In the genomic region with DNA sequence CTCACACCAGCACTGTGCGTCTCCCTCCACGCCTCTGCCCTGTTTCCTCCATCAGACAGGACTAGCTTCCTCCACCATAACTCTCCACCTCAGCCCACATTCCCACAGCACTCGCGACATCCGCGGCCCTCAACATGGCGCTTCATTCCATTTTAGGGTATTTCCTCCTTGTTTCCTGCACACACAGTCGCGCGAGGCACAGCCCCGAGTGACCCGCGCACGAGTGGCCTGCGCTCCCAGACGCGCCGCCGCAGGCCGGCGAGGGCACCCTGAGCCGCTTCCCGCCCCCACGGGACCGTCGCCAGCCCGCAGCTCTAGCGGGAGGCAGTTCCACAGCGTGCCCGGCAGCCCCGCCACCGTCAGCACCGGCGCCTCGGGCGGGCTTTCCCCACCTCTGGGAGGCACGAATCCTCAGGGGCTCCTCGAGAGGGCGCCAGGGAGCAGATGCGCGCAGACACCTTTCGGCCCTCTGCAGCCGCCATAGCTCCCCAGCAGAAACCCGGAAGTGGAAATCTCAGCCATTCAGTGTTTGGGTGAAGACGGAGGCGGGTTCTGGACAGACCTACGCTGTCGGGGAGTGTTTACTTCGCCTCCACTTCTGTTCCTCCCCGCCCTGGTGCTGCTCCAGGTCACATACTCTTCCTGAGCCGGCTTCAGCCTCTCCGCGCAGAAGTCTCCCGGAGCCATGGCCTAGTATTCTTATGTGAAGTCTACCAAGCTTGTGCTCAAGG, we compare ENCODE assay signal across 8 cellular contexts.
DNase-seq lines count a peak whose midpoint lies in the region; ATAC-seq and TF ChIP-seq lines count a peak whose summit lies in the region.
"Not testable (repeated sequence)": the region's sequence is repeated elsewhere in the genome, so short reads cannot be mapped to it uniquely, and the experiment has no call there.

No MANE protein-coding gene starts in this region.

- WGBS in right lobe of liver (ENCODE audit: insufficient coverage, low coverage, low lambda C conversion rate, missing lambda C conversion rate), result 17% methylated on average over 54 of the region's 54 CpGs

- ATAC-seq in GM18520 (IDR thresholded peaks at IDR 0.05; ENCODE audit: unreplicated experiment), result peak; percentile 100
- peak; percentile 100 for ATAC-seq in HG02798 (IDR thresholded peaks at IDR 0.05; ENCODE audit: poor library complexity, unreplicated experiment)
- ATAC-seq in right lobe of liver, result peak; percentile 100

- intact Hi-C loops in right lobe of liver (cut with DNase I), result not testable (repeated sequence)

- TF ChIP-seq POLR2A in NB4 (IDR thresholded peaks at IDR 0.05; ENCODE audit: extremely low read depth, insufficient read length), result peak; percentile 49
- TF ChIP-seq POLR2A in right lobe of liver (IDR thresholded peaks at IDR 0.05), result peak; percentile 69

- H3K9me3 Mint-ChIP-seq in endothelial cell (ENCODE audit: unreplicated experiment), result not testable (repeated sequence)

- peaks cover 13% of the 10 kb centered on the region for H3K4me1 Mint-ChIP-seq in endothelial cell (ENCODE audit: unreplicated experiment)

- peaks cover 0 to 10% (median 3%) of the 10 kb centered on the region in 4 donors for H3K4me1 ChIP-seq in right lobe of liver

- H3K4me3 ChIP-seq in NB4 (ENCODE audit: low read depth, low read length), result peak overlapping the region; percentile 72
- H3K4me3 ChIP-seq in right lobe of liver, result peak overlapping the region; percentile 79 to 82 (median 81)

- not testable (repeated sequence) for H3K9me3 ChIP-seq in right lobe of liver

- peak overlapping the region; percentile 95 for H3K27ac Mint-ChIP-seq in endothelial cell (ENCODE audit: unreplicated experiment)

- H3K36me3 ChIP-seq in right lobe of liver, result not testable (repeated sequence)

- peak overlapping the region; percentile 80 to 90 (median 87) for H3K27ac ChIP-seq in right lobe of liver

- not testable (repeated sequence) for H3K4me3 Mint-ChIP-seq in endothelial cell (ENCODE audit: unreplicated experiment)

- H3K27me3 Mint-ChIP-seq in endothelial cell (ENCODE audit: unreplicated experiment), result not testable (repeated sequence)

- H3K27me3 ChIP-seq in right lobe of liver, result not testable (repeated sequence)

- peak; percentile 52 for TF ChIP-seq CTCF in NB4 (IDR thresholded peaks at IDR 0.05; ENCODE audit: low read depth, low read length)
- TF ChIP-seq CTCF in endothelial cell (IDR thresholded peaks at IDR 0.05; ENCODE audit: unreplicated experiment), result peak; percentile 82
- TF ChIP-seq CTCF in right lobe of liver (IDR thresholded peaks at IDR 0.05), result peak; percentile 83 to 95 (median 94)

- H3K36me3 Mint-ChIP-seq in endothelial cell (ENCODE audit: low read depth, unreplicated experiment), result peaks cover 13% of the 10 kb centered on the region

- DNase-seq in 8988T (peak; percentile 12), NB4 (ENCODE audit: low read depth) (peak; percentile 95), activated T-cell treated with anti-CD3 and anti-CD28 coated beads for 24 hours (ENCODE audit: low read depth) (peak; percentile 99), endothelial cell (ENCODE audit: low spot score) (peak; percentile 100), right lobe of liver (peak; percentile 99)
- peak; percentile 92 to 97 (median 96) for DNase-seq in stimulated activated CD4-positive, alpha-beta T cell treated with anti-CD3 and anti-CD28 coated beads, Interleukin-12 subunit alpha, Interleukin-12 subunit beta, amount 100 ng/mL, for 48 hours (ENCODE audit: low read depth in 2 of 3, low spot score in 1 of 3)

Comparison
In these comparisons a context has a peak if more than half of its experiments do, and no peak if none do; other contexts are left out.
1. Peak in every context shown above with its lines: DNase-seq, ATAC-seq, H3K4me3 ChIP-seq and H3K27ac ChIP-seq.
2. DNase-seq: peak in every context shown above with its lines; median percentile 100 in endothelial cell; 99 in activated T-cell treated with anti-CD3 and anti-CD28 coated beads for 24 hours; 99 in right lobe of liver; 96 in stimulated activated CD4-positive, alpha-beta T cell treated with anti-CD3 and anti-CD28 coated beads, Interleukin-12 subunit alpha, Interleukin-12 subunit beta, amount 100 ng/mL, for 48 hours; 95 in NB4; 12 in 8988T.